In genomic region chr6:24931752-24932691, GRCh38 we compare ENCODE assay signal across 8 cellular contexts. TPM values are rescaled to one million over a fixed set of nuclear protein-coding genes. Genes with fewer than 3 reads are reported as not detected.
DNase-seq lines count a peak whose midpoint lies in the region; ATAC-seq and TF ChIP-seq lines count a peak whose summit lies in the region.

No MANE protein-coding gene starts in this region.

- H3K36me3 ChIP-seq in cardiac muscle cell (no peaks in the 10 kb centered on the region), upper lobe of right lung (no peaks in the 10 kb centered on the region)
- H3K36me3 ChIP-seq in effector memory CD4-positive, alpha-beta T cell (ENCODE audit: control insufficient read depth, insufficient read depth, low read length) = peaks cover 11% of the 10 kb centered on the region

- TF ChIP-seq CTCF in cardiac muscle cell (IDR thresholded peaks at IDR 0.05; ENCODE audit: low read depth, low read length) = no peak
- TF ChIP-seq CTCF in upper lobe of right lung (IDR thresholded peaks at IDR 0.05) = no peak

- no peak for ATAC-seq in upper lobe of right lung

- intact Hi-C loops in cardiac septum (cut with DNase I) (no loop called here), upper lobe of right lung (cut with DNase I) (no loop called here)

- DNase-seq in cardiac muscle cell (ENCODE audit: low read depth in 1 of 2, low spot score in 1 of 2) (peak in 1 of 2 donors; percentile 54), cardiac septum (ENCODE audit: low spot score) (no peak), LoVo (ENCODE audit: low spot score) (peak; percentile 23), upper lobe of right lung (no peak), OCI-M1 (lab: John Stamatoyannopoulos, UW) (no peak), middle frontal gyrus (ENCODE audit: extremely low spot score, low spot score) (no peak), anterior cingulate cortex (lab: John Stamatoyannopoulos, UW) (no peak)
- no peak for DNase-seq in effector memory CD4-positive, alpha-beta T cell

- H3K27ac ChIP-seq in cardiac muscle cell (peak overlapping the region; percentile 74), upper lobe of right lung (no peak overlapping the region)
- peak overlapping the region; percentile 80 for H3K27ac ChIP-seq in effector memory CD4-positive, alpha-beta T cell (ENCODE audit: insufficient read depth, low read length, poor library complexity, severe bottlenecking)

- no peak overlapping the region for H3K4me3 ChIP-seq in cardiac muscle cell
- H3K4me3 ChIP-seq in effector memory CD4-positive, alpha-beta T cell (ENCODE audit: insufficient read depth, low read depth, low read length, poor library complexity, severe bottlenecking) = peak overlapping the region; percentile 69
- H3K4me3 ChIP-seq in upper lobe of right lung = peak overlapping the region; percentile 15

- H3K4me1 ChIP-seq in cardiac muscle cell (ENCODE audit: low read depth) (peaks cover 47% of the 10 kb centered on the region), upper lobe of right lung (peaks cover 20% of the 10 kb centered on the region)
- H3K4me1 ChIP-seq in effector memory CD4-positive, alpha-beta T cell (ENCODE audit: control insufficient read depth, insufficient read depth, low read length, poor library complexity, severe bottlenecking) = peaks cover 46% of the 10 kb centered on the region

- no peaks in the 10 kb centered on the region for H3K9me3 ChIP-seq in cardiac muscle cell (ENCODE audit: low read depth)
- H3K9me3 ChIP-seq in effector memory CD4-positive, alpha-beta T cell (ENCODE audit: control insufficient read depth, low read length) = no peaks in the 10 kb centered on the region
- no peaks in the 10 kb centered on the region for H3K9me3 ChIP-seq in upper lobe of right lung

- H3K27me3 ChIP-seq in cardiac muscle cell = no peaks in the 10 kb centered on the region
- no peaks in the 10 kb centered on the region for H3K27me3 ChIP-seq in effector memory CD4-positive, alpha-beta T cell (replicated peaks; ENCODE audit: control insufficient read depth, insufficient read depth, low read length, poor library complexity, severe bottlenecking)
- no peaks in the 10 kb centered on the region for H3K27me3 ChIP-seq in upper lobe of right lung

RNA-seq across cellular contexts. Expression of gene RIPOR2, which starts 3.7 kb away (rescaled TPM):
- total RNA-seq in cardiac muscle cell (4.8 and 6.9 TPM in 2 replicates), cardiac septum (11.2 TPM), upper lobe of right lung (25.6 TPM)
- polyA plus RNA-seq in cardiac muscle cell = 2.2 and 4.4 TPM in 2 replicates
